In genomic region chr10:114893248-114893647, GRCh38 we compare ENCODE assay signal across 32 cellular contexts. TPM values are rescaled to one million over a fixed set of nuclear protein-coding genes. Genes with fewer than 3 reads are reported as not detected.
DNase-seq lines count a peak whose midpoint lies in the region; ATAC-seq, FAIRE-seq and TF ChIP-seq lines count a peak whose summit lies in the region.
"Had no signal": no experiment of that assay in that cellular context is flagged by ENCODE, and none has a peak within 500 bp of the region (broad histone marks: within the 10 kb centered on the region; RNA-seq: fewer than 3 reads in every experiment).

No MANE protein-coding gene starts in this region.

- CTCF ChIA-PET in A673 (lab: Charles Lee): no interaction called here
- CTCF ChIA-PET in HCT116 (lab: Charles Lee): interaction anchor here (2.1 kb wide), 1 partner anchor 14 kb away, joined by 11 read pairs; no protein-coding TSS in a partner anchor
- CTCF ChIA-PET in WTC11 (lab: Charles Lee): interaction anchor here (1.2 kb wide), 1 partner anchor 15 kb away, joined by 3 read pairs; no protein-coding TSS in a partner anchor

- no peak overlapping the region for H3K4me3 ChIP-seq in A673 (ENCODE audit: low read depth, low read length, poor library complexity, severe bottlenecking)
- no peak overlapping the region for H3K4me3 ChIP-seq in HCT116 (replicated peaks in 1 of 2; ENCODE audit: low read depth in 1 of 2, low read length in 2 of 2)
- H3K4me3 ChIP-seq: BLaER1, dorsolateral prefrontal cortex, esophagus squamous epithelium, gastrocnemius medialis, lower lobe of right lung, mucosa of descending colon, psoas muscle, sigmoid colon, tibial nerve had no signal

- H3K36me3 ChIP-seq in A673 (ENCODE audit: insufficient read depth, low read length, poor library complexity, severe bottlenecking) (no peaks in the 10 kb centered on the region), HCT116 (ENCODE audit: control insufficient read depth in 1 of 2, insufficient read depth in 2 of 2, low read length in 2 of 2) (no peaks in the 10 kb centered on the region)
- H3K36me3 ChIP-seq: BLaER1, esophagus squamous epithelium, gastrocnemius medialis, lower lobe of right lung, sigmoid colon, tibial nerve had no signal

- no peaks in the 10 kb centered on the region for H3K36me3 Mint-ChIP-seq in WTC11
- H3K36me3 Mint-ChIP-seq: activated naive CD4-positive, alpha-beta T cell treated with anti-CD3 and anti-CD28 coated beads, Interleukin-2, amount 50 U/mL, for 24 hours; natural killer cell had no signal

- no peaks in the 10 kb centered on the region for H3K27me3 Mint-ChIP-seq in WTC11 (ENCODE audit: low read depth)

- BruUV-seq in A673 (replicated peaks; lab: Mats Ljungman, UMichigan): no TSS peak
- BruUV-seq in HCT116 (replicated peaks; lab: Mats Ljungman, UMichigan): no TSS peak

- no peaks in the 10 kb centered on the region for H3K9me3 ChIP-seq in A673 (ENCODE audit: low read depth, low read length, poor library complexity, severe bottlenecking)
- H3K9me3 ChIP-seq in HCT116 (ENCODE audit: control insufficient read depth in 1 of 2, insufficient read depth in 1 of 2, low read depth in 1 of 2, low read length in 2 of 2): no peaks in the 10 kb centered on the region
- H3K9me3 ChIP-seq: BLaER1, esophagus squamous epithelium, gastrocnemius medialis, lower lobe of right lung, mucosa of descending colon, psoas muscle, sigmoid colon, tibial nerve had no signal

- H3K27ac ChIP-seq in A673 (ENCODE audit: low read depth, low read length, poor library complexity, severe bottlenecking) (no peak overlapping the region), HCT116 (ENCODE audit: low read depth, low read length) (no peak overlapping the region)
- H3K27ac ChIP-seq: BLaER1, dorsolateral prefrontal cortex, esophagus squamous epithelium, gastrocnemius medialis, lower lobe of right lung, psoas muscle, sigmoid colon, tibial nerve had no signal

- no peak for TF ChIP-seq RAD21 in HCT116 (IDR thresholded peaks at IDR 0.05; ENCODE audit: low read depth)

- FAIRE-seq in urothelium cell line (lab: Jason Lieb, UNC): no peak
- FAIRE-seq: endometrium, H54 had no signal

- no peaks in the 10 kb centered on the region for H3K9me3 Mint-ChIP-seq in WTC11
- H3K9me3 Mint-ChIP-seq: activated CD4-positive, alpha-beta T cell treated with anti-CD3 and anti-CD28 coated beads, Interleukin-2, amount 10 ng/mL, durations not matched to agents 24 days and 14 days; activated naive CD4-positive, alpha-beta T cell treated with anti-CD3 and anti-CD28 coated beads, Interleukin-2, amount 50 U/mL, for 24 hours; natural killer cell had no signal

- H3K4me1 Mint-ChIP-seq in WTC11: peaks cover 15% of the 10 kb centered on the region
- H3K4me1 Mint-ChIP-seq: activated CD4-positive, alpha-beta T cell treated with anti-CD3 and anti-CD28 coated beads, Interleukin-2, amount 10 ng/mL, durations not matched to agents 24 days and 14 days; activated naive CD4-positive, alpha-beta T cell treated with anti-CD3 and anti-CD28 coated beads, Interleukin-2, amount 50 U/mL, for 24 hours; natural killer cell had no signal

- H3K4me2 ChIP-seq in HCT116 (ENCODE audit: low read length): no peak overlapping the region
- H3K4me2 ChIP-seq: BLaER1 had no signal

- ATAC-seq in HCT116 (peak; percentile 72), WTC11 (0 out of 2 replicates have a peak, but pooled peaks have one; percentile 20), Right ventricle myocardium inferior (no peak)
- ATAC-seq: gastrocnemius medialis, lower lobe of right lung, mucosa of descending colon, natural killer cell, psoas muscle had no signal

- no peaks in the 10 kb centered on the region for H3K79me2 ChIP-seq in HCT116 (ENCODE audit: insufficient read depth, low read length)

- no peak overlapping the region for H3K4me3 Mint-ChIP-seq in WTC11
- H3K4me3 Mint-ChIP-seq: activated CD4-positive, alpha-beta T cell treated with anti-CD3 and anti-CD28 coated beads, Interleukin-2, amount 10 ng/mL, durations not matched to agents 24 days and 14 days; activated naive CD4-positive, alpha-beta T cell treated with anti-CD3 and anti-CD28 coated beads, Interleukin-2, amount 50 U/mL, for 24 hours; natural killer cell had no signal

- H2AFZ ChIP-seq in HCT116 (ENCODE audit: low read depth, low read length, poor library complexity, severe bottlenecking): peak overlapping the region; percentile 54

- H3K27me3 ChIP-seq in A673 (replicated peaks; ENCODE audit: insufficient read depth, low read depth, low read length, poor library complexity) (no peaks in the 10 kb centered on the region), HCT116 (ENCODE audit: insufficient read depth, low read length) (no peaks in the 10 kb centered on the region)
- H3K27me3 ChIP-seq: BLaER1, dorsolateral prefrontal cortex, esophagus squamous epithelium, gastrocnemius medialis, sigmoid colon, tibial nerve had no signal

- no peaks in the 10 kb centered on the region for H3K9me2 ChIP-seq in HCT116 (ENCODE audit: insufficient read depth)

- intact Hi-C loops in A673 (cut with micrococcal nuclease; ENCODE audit: unreplicated experiment) (no loop called here), HCT116 (cut with micrococcal nuclease) (no loop called here), Right ventricle myocardium inferior (cut with DNase I) (no loop called here)

- H3K27ac Mint-ChIP-seq in WTC11: no peak overlapping the region
- H3K27ac Mint-ChIP-seq: activated CD4-positive, alpha-beta T cell treated with anti-CD3 and anti-CD28 coated beads, Interleukin-2, amount 10 ng/mL, durations not matched to agents 24 days and 14 days; activated naive CD4-positive, alpha-beta T cell treated with anti-CD3 and anti-CD28 coated beads, Interleukin-2, amount 50 U/mL, for 24 hours; natural killer cell had no signal

- DNase-seq in A673 (ENCODE audit: low spot score) (peak; percentile 31), HCT116 (ENCODE audit: low read depth, low spot score) (peak; percentile 55), NCI-H748 (lab: John Stamatoyannopoulos, UW; ENCODE audit: unreplicated experiment) (peak; percentile 62), WTC11 (ENCODE audit: low spot score) (no peak), T-helper 2 cell (no peak), Right ventricle myocardium inferior (ENCODE audit: missing footprints) (no peak), urothelium cell line (ENCODE audit: low spot score) (no peak), SHP77 treated with DMSO at 0.1 percent for 48 hours (lab: John Stamatoyannopoulos, UW) (no peak)
- DNase-seq: activated CD4-positive, alpha-beta T cell treated with anti-CD3 and anti-CD28 coated beads, Interleukin-2, amount 10 ng/mL, durations not matched to agents 24 days and 14 days; activated CD8-positive, alpha-beta memory T cell treated with anti-CD3 and anti-CD28 coated beads for 24 hours; amygdala; DMS79; dorsolateral prefrontal cortex; esophagus squamous epithelium; gastrocnemius medialis; GF-D8; Kasumi-1; lower lobe of right lung; mucosa of descending colon; natural killer cell; NCI-H1436; psoas muscle; SIG-M5; sigmoid colon; stimulated activated CD4-positive, alpha-beta T cell treated with anti-CD3 and anti-CD28 coated beads, Interleukin-4, amount 100 ng/mL, for 4 hours; SW 1271; T1000 had no signal

- H3K9ac ChIP-seq in HCT116 (ENCODE audit: low read length): no peak overlapping the region
- H3K9ac ChIP-seq: BLaER1 had no signal

- RAD21 ChIA-PET in HCT116 (lab: Charles Lee; ENCODE audit: low non-redundant PET in 1 of 2, low total read pairs in 2 of 2, uncharacterized antibody in 2 of 2, unreplicated experiment in 2 of 2): interaction anchor here in 1 of 2 experiments (0.5 kb wide), 1 partner anchor 279 kb away, joined by 7 read pairs; no protein-coding TSS in a partner anchor

- no peak for TF ChIP-seq CTCF in A673 (conservative IDR thresholded peaks at IDR 0.05; ENCODE audit: low read depth, low read length)
- no peak for TF ChIP-seq CTCF in HCT116 (IDR thresholded peaks at IDR 0.05 in 2 of 3, conservative IDR thresholded peaks at IDR 0.05 in 1 of 3; ENCODE audit: borderline replicate concordance in 1 of 3, insufficient read depth in 1 of 3, low read depth in 2 of 3, low read length in 2 of 3)
- TF ChIP-seq CTCF in WTC11 (IDR thresholded peaks at IDR 0.05): no peak

- no peak for TF ChIP-seq POLR2A in HCT116 (IDR thresholded peaks at IDR 0.05; ENCODE audit: borderline replicate concordance, extremely low read depth, insufficient read depth, insufficient read length)

- no peaks in the 10 kb centered on the region for H4K20me1 ChIP-seq in HCT116 (ENCODE audit: insufficient read depth)
- H4K20me1 ChIP-seq: BLaER1 had no signal

- no peaks in the 10 kb centered on the region for H3K4me1 ChIP-seq in A673 (ENCODE audit: insufficient read depth, low read length, poor library complexity, severe bottlenecking)
- no peaks in the 10 kb centered on the region for H3K4me1 ChIP-seq in HCT116 (ENCODE audit: control insufficient read depth in 1 of 2, insufficient read depth in 2 of 2, low read length in 2 of 2)
- H3K4me1 ChIP-seq: BLaER1, gastrocnemius medialis, lower lobe of right lung, psoas muscle, sigmoid colon, tibial nerve had no signal

- POLR2A ChIA-PET in A673 (lab: Charles Lee; ENCODE audit: low non-redundant PET): no interaction called here
- POLR2A ChIA-PET in HCT116 (lab: Charles Lee): no interaction called here
- POLR2A ChIA-PET in WTC11 (lab: Charles Lee): no interaction called here

TF ChIP-seq in HCT116, 20 proteins besides CTCF, POLR2A, EP300 and RAD21:
- no peak for TF ChIP-seq SIN3A (IDR thresholded peaks at IDR 0.05; ENCODE audit: low read depth)
- TF ChIP-seq ZNF274 (IDR thresholded peaks at IDR 0.05; ENCODE audit: low read depth, low read length): no peak
- TF ChIP-seq SP1 (IDR thresholded peaks at IDR 0.05; ENCODE audit: low read depth): peak; percentile 29; the same call in 1 of the 2 replicates

TF ChIP-seq in WTC11, 78 proteins besides CTCF, POLR2A, EP300 and RAD21:
- TF ChIP-seq CDX4 (CRISPR knock-in tag; IDR thresholded peaks at IDR 0.05; ENCODE audit: borderline replicate concordance): no peak

RNA-seq across cellular contexts. Expression of gene TRUB1, which starts 44.7 kb away (rescaled TPM):
- total RNA-seq in A673 (2021): 29.6 and 30.0 TPM in 2 replicates
- 44.1 TPM for total RNA-seq in HCT116 (2021; ENCODE audit: unreplicated experiment)
- 10.7 and 15.1 TPM in 2 replicates for polyA plus RNA-seq in HCT116 (2012)
- total RNA-seq in WTC11 (2021): 22.3 to 27.8 TPM (median 25.5 TPM) in 3 replicates
- total RNA-seq in Right ventricle myocardium inferior: 13.9 TPM

Comparison
In these comparisons a context has a peak if more than half of its experiments do, and no peak if none do; other contexts are left out.
1. DNase-seq: peak in A673 (single experiment), HCT116 (single experiment) and NCI-H748 (single experiment); none in WTC11 (single experiment), T-helper 2 cell (0 of 5), Right ventricle myocardium inferior (single experiment), urothelium cell line (single experiment) and SHP77 treated with DMSO at 0.1 percent for 48 hours (single experiment).